In genomic region chr4:66785479-66785878, GRCh38 we compare ENCODE assay signal across 2 cellular contexts.
TF ChIP-seq lines count a peak whose summit lies in the region.

No MANE protein-coding gene starts in this region.

TF ChIP-seq in HepG2, 621 proteins besides CTCF, POLR2A, EP300 and RAD21:
- TF ChIP-seq MAFK (conservative IDR thresholded peaks at IDR 0.05 in 1 of 2, IDR thresholded peaks at IDR 0.05 in 1 of 2; ENCODE audit: low read length in 2 of 2) (peak; percentile 78 to 91; a peak in 3 of 4 replicates), MAFF (IDR thresholded peaks at IDR 0.05; ENCODE audit: low read depth, low read length) (peak; percentile 88), ZNF431 (CRISPR knock-in tag; IDR thresholded peaks at IDR 0.05; ENCODE audit: borderline replicate concordance, low read depth) (no peak)

TF ChIP-seq in K562, 482 proteins besides CTCF, POLR2A, EP300 and RAD21:
- TF ChIP-seq C11orf30 (IDR thresholded peaks at IDR 0.05; ENCODE audit: low read depth) (peak; percentile 44; the same call in 1 of the 2 replicates), MAFF (IDR thresholded peaks at IDR 0.05; ENCODE audit: low read length) (peak; percentile 36; the same call in 1 of the 2 replicates), MAFG (tag; conservative IDR thresholded peaks at IDR 0.05) (peak; percentile 44), MAFK (IDR thresholded peaks at IDR 0.05; ENCODE audit: low read length) (peak; percentile 57; the same call in 1 of the 2 replicates), TCF15 (CRISPR knock-in tag; IDR thresholded peaks at IDR 0.05) (no peak), HOMEZ (CRISPR knock-in tag; IDR thresholded peaks at IDR 0.05) (no peak), ZNF316 (IDR thresholded peaks at IDR 0.05) (peak; percentile 75)
TF ChIP-seq in K562: peak in this region for 5.
